In genomic region chr6:16546851-16547250, GRCh38 we compare ENCODE assay signal across 26 cellular contexts.
"Had no signal": no experiment of that assay in that cellular context is flagged by ENCODE, and none has a peak within 500 bp of the region (broad histone marks: within the 10 kb centered on the region; RNA-seq: fewer than 3 reads in every experiment).

No MANE protein-coding gene starts in this region.

- H3K36me3 ChIP-seq: neural progenitor cell, ovary, right lobe of liver, sigmoid colon, suprapubic skin, tibial artery, transverse colon, uterus had no signal

- H2AFZ ChIP-seq: neural progenitor cell, parathyroid adenoma had no signal

- H3K9me3 ChIP-seq: ovary, psoas muscle, right lobe of liver, sigmoid colon, stomach, suprapubic skin, testis, tibial artery, transverse colon, upper lobe of right lung, uterus had no signal

- H3K27me3 ChIP-seq: neural progenitor cell, ovary, right lobe of liver, sigmoid colon, stomach, suprapubic skin, testis, tibial artery, transverse colon, upper lobe of right lung, uterus had no signal

- H3K4me2 ChIP-seq: neural progenitor cell had no signal

- H3K4me3 ChIP-seq: neural progenitor cell, ovary, psoas muscle, right lobe of liver, sigmoid colon, stomach, suprapubic skin, testis, tibial artery, transverse colon, upper lobe of right lung, uterus had no signal

- DNase-seq: natural killer cell; occipital lobe; ovary; posterior cingulate gyrus; psoas muscle; right cardiac atrium; right lobe of liver; sigmoid colon; small intestine; stimulated activated CD4-positive, alpha-beta T cell treated with anti-CD3 and anti-CD28 coated beads, Interleukin-15, amount 100 ng/mL, for 24 hours; stimulated activated CD4-positive, alpha-beta T cell treated with anti-CD3 and anti-CD28 coated beads, Interleukin-2, amount 100 ng/mL, for 24 hours; stimulated activated CD4-positive, alpha-beta T cell treated with anti-CD3 and anti-CD28 coated beads, Interleukin-2, amount 100 ng/mL, for 48 hours; stimulated activated CD4-positive, alpha-beta T cell treated with anti-CD3 and anti-CD28 coated beads, Interleukin-4, amount 100 ng/mL, for 24 hours; stimulated activated naive B cell treated with anti-CD40 and anti-IgM and Interleukin-4, amounts not matched to agents 10 μg/mL and 1 μg/mL and 100 μg/mL, for 72 hours; stimulated activated naive CD4-positive, alpha-beta T cell treated with Interleukin-2 at 50 U/mL for 16 hours; stomach; substantia nigra; testis; tibial artery; transverse colon; upper lobe of right lung had no signal

- H3K79me2 ChIP-seq: parathyroid adenoma had no signal

- H3K9ac ChIP-seq: neural progenitor cell, parathyroid adenoma had no signal

- H3K27ac ChIP-seq: neural progenitor cell, ovary, parathyroid adenoma, psoas muscle, right lobe of liver, sigmoid colon, stomach, suprapubic skin, testis, transverse colon, upper lobe of right lung had no signal

- ATAC-seq: natural killer cell; psoas muscle; right cardiac atrium; right lobe of liver; stimulated activated effector memory CD8-positive, alpha-beta T cell treated with anti-CD3 and anti-CD28 coated beads, Interleukin-12 subunit alpha, Interleukin-12 subunit beta, amount 100 ng/mL, for 72 hours; upper lobe of right lung had no signal

- H3K4me1 ChIP-seq: neural progenitor cell, right lobe of liver, suprapubic skin, transverse colon, uterus had no signal
